1 cellular context compared by ENCODE assay signal in genomic region chr2:232633413-232634318, GRCh38.
TF ChIP-seq lines count a peak whose summit lies in the region.

Gene EFHD1, plus strand, starts transcription at chr2:232633604. Its CDS starts 101 bp downstream, at chr2:232633705.

TF ChIP-seq in HepG2, 621 proteins besides CTCF, POLR2A, EP300 and RAD21 (continued from another document and continues in another):
- no peak for TF ChIP-seq ZNF646 (CRISPR knock-in tag; IDR thresholded peaks at IDR 0.05)
- no peak for TF ChIP-seq CHD2 (IDR thresholded peaks at IDR 0.05; ENCODE audit: low read depth, low read length)
- peak; percentile 79; the same call in 1 of the 2 replicates for TF ChIP-seq ZFP36L1 (CRISPR knock-in tag; IDR thresholded peaks at IDR 0.05)
- peak; percentile 40; the same call in 1 of the 2 replicates for TF ChIP-seq ZNF740 (CRISPR knock-in tag; IDR thresholded peaks at IDR 0.05)
- peak; percentile 59; the same call in 1 of the 2 replicates for TF ChIP-seq ONECUT2 (CRISPR knock-in tag; IDR thresholded peaks at IDR 0.05)
- TF ChIP-seq RARG (CRISPR knock-in tag; IDR thresholded peaks at IDR 0.05; ENCODE audit: low read depth) = no peak
- no peak for TF ChIP-seq NR2F6 (IDR thresholded peaks at IDR 0.05)
- no peak for TF ChIP-seq NR2F6 (CRISPR knock-in tag; IDR thresholded peaks at IDR 0.05)
- TF ChIP-seq SOX5 (CRISPR knock-in tag; IDR thresholded peaks at IDR 0.05; ENCODE audit: borderline replicate concordance) = peak; percentile 24; the same call in 1 of the 2 replicates
- TF ChIP-seq MAX (IDR thresholded peaks at IDR 0.05) = peak; percentile 98
- no peak for TF ChIP-seq TCF7 (IDR thresholded peaks at IDR 0.05; ENCODE audit: low read depth)
- 0 out of 2 replicates have a peak, but pooled peaks have one; percentile 55 for TF ChIP-seq ISX (CRISPR knock-in tag; conservative IDR thresholded peaks at IDR 0.05)
- no peak for TF ChIP-seq PCBP1 (IDR thresholded peaks at IDR 0.05; ENCODE audit: borderline replicate concordance, low read depth, low read length)
- TF ChIP-seq HNRNPK (IDR thresholded peaks at IDR 0.05; ENCODE audit: low read depth, low read length, poor library complexity, severe bottlenecking) = peak; percentile 55
- no peak for TF ChIP-seq HMG20B (CRISPR knock-in tag; conservative IDR thresholded peaks at IDR 0.05)
- TF ChIP-seq ZNF234 (CRISPR knock-in tag; conservative IDR thresholded peaks at IDR 0.05) = peak; percentile 95
- TF ChIP-seq EED (CRISPR knock-in tag; IDR thresholded peaks at IDR 0.05) = peak; percentile 98
- TF ChIP-seq ZNF317 (CRISPR knock-in tag; IDR thresholded peaks at IDR 0.05) = no peak
- peak; percentile 89; the same call in 1 of the 2 replicates for TF ChIP-seq CCDC6 (CRISPR knock-in tag; IDR thresholded peaks at IDR 0.05)
- TF ChIP-seq ZNF124 (CRISPR knock-in tag; IDR thresholded peaks at IDR 0.05) = 0 out of 2 replicates have a peak, but pooled peaks have one; percentile 56
- 0 out of 2 replicates have a peak, but pooled peaks have one; percentile 19 for TF ChIP-seq KAT8 (CRISPR knock-in tag; IDR thresholded peaks at IDR 0.05)
- TF ChIP-seq RFX5 (IDR thresholded peaks at IDR 0.05; ENCODE audit: low read depth, low read length) = no peak
- TF ChIP-seq HIVEP1 (CRISPR knock-in tag; IDR thresholded peaks at IDR 0.05) = peak; percentile 30; the same call in 1 of the 2 replicates
- TF ChIP-seq HNF4A (CRISPR knock-in tag; IDR thresholded peaks at IDR 0.05) = peak; percentile 66
- no peak; the same call in 1 of the 2 replicates for TF ChIP-seq THRA (CRISPR knock-in tag; IDR thresholded peaks at IDR 0.05; ENCODE audit: borderline replicate concordance)
- peak; percentile 93; the same call in 1 of the 2 replicates for TF ChIP-seq ZNF782 (CRISPR knock-in tag; IDR thresholded peaks at IDR 0.05; ENCODE audit: borderline replicate concordance)
- no peak for TF ChIP-seq HMG20A (CRISPR knock-in tag; IDR thresholded peaks at IDR 0.05; ENCODE audit: borderline replicate concordance)
- TF ChIP-seq ZBTB21 (CRISPR knock-in tag; IDR thresholded peaks at IDR 0.05) = no peak
- 0 out of 2 replicates have a peak, but pooled peaks have one; percentile 49 for TF ChIP-seq ERF (CRISPR knock-in tag; IDR thresholded peaks at IDR 0.05)
- no peak for TF ChIP-seq ZNF598 (CRISPR knock-in tag; IDR thresholded peaks at IDR 0.05; ENCODE audit: borderline replicate concordance)
- TF ChIP-seq ZNF687 (CRISPR knock-in tag; IDR thresholded peaks at IDR 0.05) = peak; percentile 95
- no peak for TF ChIP-seq ELF3 (CRISPR knock-in tag; IDR thresholded peaks at IDR 0.05)
- TF ChIP-seq LRRFIP1 (CRISPR knock-in tag; conservative IDR thresholded peaks at IDR 0.05) = no peak
- no peak for TF ChIP-seq ZNF513 (CRISPR knock-in tag; conservative IDR thresholded peaks at IDR 0.05)
- peak; percentile 44; the same call in 1 of the 2 replicates for TF ChIP-seq TSC22D2 (CRISPR knock-in tag; IDR thresholded peaks at IDR 0.05; ENCODE audit: borderline replicate concordance)
- no peak for TF ChIP-seq HDAC6 (IDR thresholded peaks at IDR 0.05; ENCODE audit: low read depth, low read length)
- no peak for TF ChIP-seq CEBPB (IDR thresholded peaks at IDR 0.05; ENCODE audit: borderline replicate concordance, low read depth, low read length)
- TF ChIP-seq ZNF547 (CRISPR knock-in tag; IDR thresholded peaks at IDR 0.05) = peak; percentile 99
- TF ChIP-seq TARDBP (CRISPR knock-in tag; IDR thresholded peaks at IDR 0.05) = no peak
- peak; percentile 54 for TF ChIP-seq ZNF781 (CRISPR knock-in tag; IDR thresholded peaks at IDR 0.05; ENCODE audit: borderline replicate concordance, not compliant biosample characterization)
- peak; percentile 99 for TF ChIP-seq FOXC1 (CRISPR knock-in tag; IDR thresholded peaks at IDR 0.05; ENCODE audit: borderline replicate concordance)
- TF ChIP-seq HCFC1 (IDR thresholded peaks at IDR 0.05; ENCODE audit: low read depth, low read length) = no peak
- no peak for TF ChIP-seq SIN3A (IDR thresholded peaks at IDR 0.05; ENCODE audit: borderline replicate concordance, low read depth, low read length)
- TF ChIP-seq PREB (CRISPR knock-in tag; IDR thresholded peaks at IDR 0.05) = peak; percentile 73; the same call in 1 of the 2 replicates
- TF ChIP-seq SSRP1 (CRISPR knock-in tag; IDR thresholded peaks at IDR 0.05) = no peak
- TF ChIP-seq ZSCAN9 (CRISPR knock-in tag; IDR thresholded peaks at IDR 0.05; ENCODE audit: borderline replicate concordance) = peak; percentile 60; the same call in 1 of the 2 replicates
- no peak for TF ChIP-seq ZNF383 (CRISPR knock-in tag; IDR thresholded peaks at IDR 0.05; ENCODE audit: borderline replicate concordance)
- TF ChIP-seq NR2F1 (CRISPR knock-in tag; IDR thresholded peaks at IDR 0.05) = no peak
- TF ChIP-seq ZNF724P (CRISPR knock-in tag; IDR thresholded peaks at IDR 0.05; ENCODE audit: borderline replicate concordance) = peak; percentile 98
